8 cellular contexts compared by ENCODE assay signal in genomic region chr1:9908846-9909221, GRCh38. TPM values are rescaled to one million over a fixed set of nuclear protein-coding genes. Genes with fewer than 3 reads are reported as not detected.
DNase-seq lines count a peak whose midpoint lies in the region; ATAC-seq lines count a peak whose summit lies in the region.

No MANE protein-coding gene starts in this region.

- no peak overlapping the region for H3K27ac Mint-ChIP-seq in T-helper 2 cell treated with Interferon-gamma antibody and Interleukin-4, amounts not matched to agents 5 μg/mL and 100 μg/mL, for 36 hours
- no peak overlapping the region for H3K27ac Mint-ChIP-seq in activated T-helper 2 cell treated with anti-CD3 and anti-CD28 coated beads, Interferon-gamma antibody, Interleukin-2, Interleukin-4, amounts not matched to agents 10 μg/mL and 5 μg/mL and 100 μg/mL, durations not matched to agents 14 hours and 24 hours and 36 hours

- peaks cover 28% of the 10 kb centered on the region for H3K4me1 Mint-ChIP-seq in T-helper 2 cell treated with Interferon-gamma antibody and Interleukin-4, amounts not matched to agents 5 μg/mL and 100 μg/mL, for 36 hours (ENCODE audit: low read depth)
- peaks cover 41% of the 10 kb centered on the region for H3K4me1 Mint-ChIP-seq in activated T-helper 2 cell treated with anti-CD3 and anti-CD28 coated beads, Interferon-gamma antibody, Interleukin-2, Interleukin-4, amounts not matched to agents 10 μg/mL and 5 μg/mL and 100 μg/mL, durations not matched to agents 14 hours and 24 hours and 36 hours (ENCODE audit: low read depth)

- H3K27me3 Mint-ChIP-seq in T-helper 2 cell treated with Interferon-gamma antibody and Interleukin-4, amounts not matched to agents 5 μg/mL and 100 μg/mL, for 36 hours (ENCODE audit: low read depth) = no peaks in the 10 kb centered on the region
- no peaks in the 10 kb centered on the region for H3K27me3 Mint-ChIP-seq in activated T-helper 2 cell treated with anti-CD3 and anti-CD28 coated beads, Interferon-gamma antibody, Interleukin-2, Interleukin-4, amounts not matched to agents 10 μg/mL and 5 μg/mL and 100 μg/mL, durations not matched to agents 14 hours and 24 hours and 36 hours (ENCODE audit: low read depth)

- ATAC-seq in GM21737 (IDR thresholded peaks at IDR 0.05; ENCODE audit: unreplicated experiment) = no peak
- no peak for ATAC-seq in GM21526 (IDR thresholded peaks at IDR 0.05; ENCODE audit: low FRiP score, unreplicated experiment)

- no peaks in the 10 kb centered on the region for H3K27me3 ChIP-seq in iPS-20b (ENCODE audit: insufficient read depth, low read length)
- H3K27me3 ChIP-seq in stomach smooth muscle (ENCODE audit: control insufficient read depth in 1 of 2, insufficient read depth in 2 of 2, low read length in 2 of 2) = no peaks in the 10 kb centered on the region

- peak overlapping the region; percentile 86; the same call in 1 of the 2 replicates for H3K9ac ChIP-seq in iPS-20b (ENCODE audit: low read depth, low read length)
- peak overlapping the region; percentile 79 to 83 for H3K9ac ChIP-seq in stomach smooth muscle (ENCODE audit: low read length in 2 of 2)

- no peaks in the 10 kb centered on the region for H3K36me3 Mint-ChIP-seq in T-helper 2 cell treated with Interferon-gamma antibody and Interleukin-4, amounts not matched to agents 5 μg/mL and 100 μg/mL, for 36 hours (ENCODE audit: low read depth)
- H3K36me3 Mint-ChIP-seq in activated T-helper 2 cell treated with anti-CD3 and anti-CD28 coated beads, Interferon-gamma antibody, Interleukin-2, Interleukin-4, amounts not matched to agents 10 μg/mL and 5 μg/mL and 100 μg/mL, durations not matched to agents 14 hours and 24 hours and 36 hours (ENCODE audit: low read depth) = no peaks in the 10 kb centered on the region

- H3K27ac ChIP-seq in iPS-20b (ENCODE audit: low read length) = no peak overlapping the region
- no peak overlapping the region for H3K27ac ChIP-seq in stomach smooth muscle (ENCODE audit: low read length)

- H3K36me3 ChIP-seq in iPS-20b (ENCODE audit: insufficient read depth, low read depth, low read length) (no peaks in the 10 kb centered on the region), stomach smooth muscle (ENCODE audit: control insufficient read depth in 2 of 2, insufficient read depth in 2 of 2, low read length in 2 of 2) (no peaks in the 10 kb centered on the region)

- H3K9me3 Mint-ChIP-seq in T-helper 2 cell treated with Interferon-gamma antibody and Interleukin-4, amounts not matched to agents 5 μg/mL and 100 μg/mL, for 36 hours = no peaks in the 10 kb centered on the region
- H3K9me3 Mint-ChIP-seq in activated T-helper 2 cell treated with anti-CD3 and anti-CD28 coated beads, Interferon-gamma antibody, Interleukin-2, Interleukin-4, amounts not matched to agents 10 μg/mL and 5 μg/mL and 100 μg/mL, durations not matched to agents 14 hours and 24 hours and 36 hours = no peaks in the 10 kb centered on the region

- no peaks in the 10 kb centered on the region; the same call in 1 of the 2 replicates for H3K4me1 ChIP-seq in iPS-20b (ENCODE audit: insufficient read depth, low read length)
- H3K4me1 ChIP-seq in stomach smooth muscle (ENCODE audit: control insufficient read depth, insufficient read depth, low read length) = peaks cover 19% of the 10 kb centered on the region

- H3K4me3 Mint-ChIP-seq in T-helper 2 cell treated with Interferon-gamma antibody and Interleukin-4, amounts not matched to agents 5 μg/mL and 100 μg/mL, for 36 hours = peak overlapping the region; percentile 98
- peak overlapping the region; percentile 93 for H3K4me3 Mint-ChIP-seq in activated T-helper 2 cell treated with anti-CD3 and anti-CD28 coated beads, Interferon-gamma antibody, Interleukin-2, Interleukin-4, amounts not matched to agents 10 μg/mL and 5 μg/mL and 100 μg/mL, durations not matched to agents 14 hours and 24 hours and 36 hours (ENCODE audit: low read depth)

- no peak for DNase-seq in T-helper 2 cell treated with Interferon-gamma antibody and Interleukin-4, amounts not matched to agents 5 μg/mL and 100 μg/mL, for 36 hours (ENCODE audit: low spot score)
- DNase-seq in T-helper 2 cell (no peak), Ammon's horn (ENCODE audit: low spot score) (no peak)
- no peak for DNase-seq in activated T-helper 2 cell treated with anti-CD3 and anti-CD28 coated beads, Interferon-gamma antibody, Interleukin-2, Interleukin-4, amounts not matched to agents 10 μg/mL and 5 μg/mL and 100 μg/mL, durations not matched to agents 14 hours and 24 hours and 36 hours (ENCODE audit: low spot score)

- H3K4me3 ChIP-seq in iPS-20b (ENCODE audit: low read length) (peak overlapping the region; percentile 90), stomach smooth muscle (ENCODE audit: low read length in 2 of 2) (peak overlapping the region; percentile 78 to 86)

- intact Hi-C loops in activated T-helper 2 cell treated with anti-CD3 and anti-CD28 coated beads, Interferon-gamma antibody, Interleukin-2, Interleukin-4, amounts not matched to agents 10 μg/mL and 5 μg/mL and 100 μg/mL, durations not matched to agents 14 hours and 24 hours and 36 hours (cut with micrococcal nuclease) = no loop called here

- no peaks in the 10 kb centered on the region for H3K9me3 ChIP-seq in iPS-20b (ENCODE audit: insufficient read depth, low read depth, low read length)
- no peaks in the 10 kb centered on the region for H3K9me3 ChIP-seq in stomach smooth muscle (ENCODE audit: control insufficient read depth in 2 of 2, low read length in 2 of 2)

RNA-seq across cellular contexts. Expression of gene CTNNBIP1, which starts 1.2 kb away (rescaled TPM):
- 7.4 and 7.5 TPM in 2 replicates for total RNA-seq in activated T-helper 2 cell treated with anti-CD3 and anti-CD28 coated beads, Interferon-gamma antibody, Interleukin-2, Interleukin-4, amounts not matched to agents 10 μg/mL and 5 μg/mL and 100 μg/mL, durations not matched to agents 14 hours and 24 hours and 36 hours

RNA-seq across cellular contexts. Expression of gene LZIC, which starts 34.4 kb away (rescaled TPM):
- total RNA-seq in activated T-helper 2 cell treated with anti-CD3 and anti-CD28 coated beads, Interferon-gamma antibody, Interleukin-2, Interleukin-4, amounts not matched to agents 10 μg/mL and 5 μg/mL and 100 μg/mL, durations not matched to agents 14 hours and 24 hours and 36 hours = 30.0 and 31.1 TPM in 2 replicates

RNA-seq across cellular contexts. Expression of gene NMNAT1, which starts 34.4 kb away (rescaled TPM):
- total RNA-seq in activated T-helper 2 cell treated with anti-CD3 and anti-CD28 coated beads, Interferon-gamma antibody, Interleukin-2, Interleukin-4, amounts not matched to agents 10 μg/mL and 5 μg/mL and 100 μg/mL, durations not matched to agents 14 hours and 24 hours and 36 hours = 6.8 TPM in 2 replicates
